ENCODE assay signal across 19 cellular contexts in the genomic region with DNA sequence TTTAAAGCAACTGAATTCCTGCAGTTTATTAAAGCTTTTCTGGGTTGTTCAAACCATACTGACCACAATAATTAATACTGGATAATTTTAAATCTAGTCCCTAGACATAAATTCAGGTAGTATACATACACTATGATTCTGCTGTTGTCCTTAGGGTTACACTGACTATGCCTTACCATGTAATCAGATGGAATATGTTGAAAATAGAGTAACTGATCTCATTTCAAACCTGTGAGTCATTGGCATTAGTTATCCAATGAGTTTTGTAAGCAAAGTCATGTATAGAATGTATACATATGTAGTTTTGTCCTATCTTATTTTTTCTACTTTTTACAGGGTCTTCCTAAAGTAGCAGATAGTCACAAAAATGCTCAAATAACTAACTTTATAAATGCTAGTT.
A peak's percentile ranks its signal among the peaks of the same experiment; 100 is the strongest.
DNase-seq lines count a peak whose midpoint lies in the region; ATAC-seq, FAIRE-seq and TF ChIP-seq lines count a peak whose summit lies in the region.
"Had no signal": no experiment of that assay in that cellular context is flagged by ENCODE, and none has a peak within 500 bp of the region (broad histone marks: within the 10 kb centered on the region; RNA-seq: fewer than 3 reads in every experiment).

No MANE protein-coding gene starts in this region.

- peak; percentile 38 for DNase-seq in EL
- peak; percentile 21 for DNase-seq in HT1080 (ENCODE audit: low read depth)
- DNase-seq in bronchial epithelial cell (ENCODE audit: low read depth) = peak; percentile 74
- DNase-seq in foreskin keratinocyte = peak; percentile 19 to 53
- DNase-seq in omental fat pad (ENCODE audit: low spot score) = no peak
- no peak for DNase-seq in COR-L47 (lab: John Stamatoyannopoulos, UW)
- DNase-seq in CD1c-positive myeloid dendritic cell (ENCODE audit: extremely low spot score) = no peak
- no peak for DNase-seq in anterior cingulate cortex (lab: John Stamatoyannopoulos, UW)
- DNase-seq: C1 segment of cervical spinal cord; DMS 273 treated with DMSO at 0.1 percent for 48 hours; MV-4-11; NCI-H1417; NCI-H187 treated with DMSO at 0.1 percent for 48 hours; NCI-H2171; NCI-H446; NCI-H69; NK-92 treated with Interleukin-12 subunit alpha and Interleukin-12 subunit beta, amount 100 ng/mL, for 24 hours had no signal

- no peaks in the 10 kb centered on the region for H3K36me3 ChIP-seq in bronchial epithelial cell (ENCODE audit: control insufficient read depth, insufficient read depth, low read length)

- H3K27ac ChIP-seq in foreskin keratinocyte = no peak overlapping the region

- no peaks in the 10 kb centered on the region for H3K4me1 ChIP-seq in foreskin keratinocyte

- H3K27me3 ChIP-seq in bronchial epithelial cell (ENCODE audit: control insufficient read depth, insufficient read depth, low read length) (no peaks in the 10 kb centered on the region), foreskin keratinocyte (no peaks in the 10 kb centered on the region)

- H3K4me3 ChIP-seq in bronchial epithelial cell (ENCODE audit: low read depth, low read length) = no peak overlapping the region
- H3K4me3 ChIP-seq: K562 had no signal

- FAIRE-seq in bronchial epithelial cell (lab: Jason Lieb, UNC) = no peak
- FAIRE-seq: A204.1, K562 had no signal

- ATAC-seq in foreskin keratinocyte (peak; percentile 16), omental fat pad (ENCODE audit: low FRiP score) (no peak)
- ATAC-seq: K562 had no signal

- TF ChIP-seq CTCF in bronchial epithelial cell (IDR thresholded peaks at IDR 0.05; ENCODE audit: insufficient read depth, low read length, severe bottlenecking) (no peak), foreskin keratinocyte (conservative IDR thresholded peaks at IDR 0.05) (no peak), omental fat pad (IDR thresholded peaks at IDR 0.05) (no peak)

Comparison
In these comparisons a context has a peak if more than half of its experiments do, and no peak if none do; other contexts are left out.
1. DNase-seq: peak in EL (single experiment), HT1080 (single experiment), bronchial epithelial cell (single experiment) and foreskin keratinocyte (2 of 2); none in omental fat pad (single experiment), COR-L47 (single experiment), CD1c-positive myeloid dendritic cell (single experiment) and anterior cingulate cortex (0 of 58).